In genomic region chr20:2610941-2611720, GRCh38 we compare ENCODE assay signal across 14 cellular contexts. TPM values are rescaled to one million over a fixed set of nuclear protein-coding genes. Genes with fewer than 3 reads are reported as not detected.
DNase-seq lines count a peak whose midpoint lies in the region; ATAC-seq lines count a peak whose summit lies in the region.
"Had no signal": no experiment of that assay in that cellular context is flagged by ENCODE, and none has a peak within 500 bp of the region (broad histone marks: within the 10 kb centered on the region; RNA-seq: fewer than 3 reads in every experiment).

No MANE protein-coding gene starts in this region.

- H3K36me3 ChIP-seq in MG63 = no peaks in the 10 kb centered on the region
- H3K36me3 ChIP-seq: BLaER1 had no signal

- DNase-seq in DMS 273 (lab: John Stamatoyannopoulos, UW; ENCODE audit: unreplicated experiment) (peak; percentile 55), DMS 273 treated with DMSO at 0.1 percent for 48 hours (lab: John Stamatoyannopoulos, UW) (no peak), NCI-H1694 (lab: John Stamatoyannopoulos, UW) (peak; percentile 19), NCI-H69 (lab: John Stamatoyannopoulos, UW) (peak; percentile 53), myocyte (ENCODE audit: low read depth) (peak; percentile 67), activated gamma-delta T cell (lab: John Stamatoyannopoulos, UW) (no peak), MG63 (no peak)
- DNase-seq: CD8-positive, alpha-beta memory T cell; NCI-H187; PC-9 had no signal

- no peak for ATAC-seq in HG03469 (IDR thresholded peaks at IDR 0.05; ENCODE audit: unreplicated experiment)
- ATAC-seq: GM23338, HCT116 had no signal

- H3K9me3 ChIP-seq in MG63 = no peaks in the 10 kb centered on the region

- H3K4me3 ChIP-seq in MG63 = no peak overlapping the region
- H3K4me3 ChIP-seq: BLaER1, GM23338, PC-9 had no signal

- H3K27me3 ChIP-seq in MG63 = no peaks in the 10 kb centered on the region
- H3K27me3 ChIP-seq: BLaER1 had no signal

RNA-seq across cellular contexts. Expression of gene NOP56, which starts 41.3 kb away (rescaled TPM):
- 92.1 and 94.2 TPM in 2 replicates for total RNA-seq in myocyte
- 93.2 TPM for polyA plus RNA-seq in myocyte (2012)
- total RNA-seq in MG63 (2014; rRNA removed; shearing (Covaris generic); ENCODE audit: low replicate concordance) = 284 and 313 TPM in 2 replicates

RNA-seq across cellular contexts. Expression of gene IDH3B, which starts 52.9 kb away (rescaled TPM):
- total RNA-seq in myocyte = 128 and 138 TPM in 2 replicates
- 86.5 TPM for polyA plus RNA-seq in myocyte (2012)
- total RNA-seq in MG63 (2014; rRNA removed; shearing (Covaris generic); ENCODE audit: low replicate concordance) = 122 and 141 TPM in 2 replicates

Comparison
In these comparisons a context has a peak if more than half of its experiments do, and no peak if none do; other contexts are left out.
1. DNase-seq: peak in DMS 273 (single experiment), NCI-H1694 (single experiment), NCI-H69 (single experiment) and myocyte (single experiment); none in DMS 273 treated with DMSO at 0.1 percent for 48 hours (single experiment), activated gamma-delta T cell (single experiment) and MG63 (single experiment).